ENCODE assay signal across 1 cellular context in genomic region chr2:17133052-17133671, GRCh38.
TF ChIP-seq lines count a peak whose summit lies in the region.

No MANE protein-coding gene starts in this region.

TF ChIP-seq in H1, 55 proteins besides CTCF, POLR2A, EP300 and RAD21 (continued from another document):
- TF ChIP-seq CHD7 (IDR thresholded peaks at IDR 0.05; ENCODE audit: insufficient replicate concordance, low read length), result no peak
- TF ChIP-seq POLR2AphosphoS5 (IDR thresholded peaks at IDR 0.05; ENCODE audit: low read depth, low read length), result no peak
- TF ChIP-seq ATF3 (IDR thresholded peaks at IDR 0.05; ENCODE audit: insufficient read depth, low read depth, low read length), result no peak
- TF ChIP-seq TCF12 (IDR thresholded peaks at IDR 0.05; ENCODE audit: low read depth, low read length), result no peak
- TF ChIP-seq BACH1 (IDR thresholded peaks at IDR 0.05; ENCODE audit: low read length), result no peak
- TF ChIP-seq KDM5A (IDR thresholded peaks at IDR 0.05; ENCODE audit: low read length), result no peak
- TF ChIP-seq SIN3A (conservative IDR thresholded peaks at IDR 0.05 in 1 of 2, IDR thresholded peaks at IDR 0.05 in 1 of 2; ENCODE audit: low read depth in 1 of 2, low read length in 2 of 2), result no peak
- no peak for TF ChIP-seq BRCA1 (IDR thresholded peaks at IDR 0.05; ENCODE audit: low read depth, low read length)
